In genomic region chr12:48119834-48120195, GRCh38 we compare ENCODE assay signal across 8 cellular contexts.
A peak's percentile ranks its signal among the peaks of the same experiment; 100 is the strongest.
DNase-seq lines count a peak whose midpoint lies in the region; ATAC-seq and FAIRE-seq lines count a peak whose summit lies in the region.

No MANE protein-coding gene starts in this region.

- no peaks in the 10 kb centered on the region for H3K27me3 ChIP-seq in muscle layer of duodenum (ENCODE audit: low read depth, low read length)

- DNase-seq in Ammon's horn (ENCODE audit: low spot score) (peak; percentile 31), HTR-8/SVneo (ENCODE audit: insufficient read length, low spot score) (peak; percentile 22), DMS153 treated with DMSO at 0.1 percent for 48 hours (lab: John Stamatoyannopoulos, UW; ENCODE audit: unreplicated experiment) (no peak)
- no peak for DNase-seq in central memory CD8-positive, alpha-beta T cell (ENCODE audit: low spot score in 2 of 2)

- no peak overlapping the region for H3K27ac Mint-ChIP-seq in central memory CD8-positive, alpha-beta T cell (ENCODE audit: low read depth)

- peaks cover 11% of the 10 kb centered on the region for H3K27me3 Mint-ChIP-seq in central memory CD8-positive, alpha-beta T cell

- peak overlapping the region; percentile 85 to 95 for H3K4me3 ChIP-seq in muscle layer of duodenum (ENCODE audit: low read depth in 1 of 2, low read length in 2 of 2)

- peaks cover 1% of the 10 kb centered on the region for H3K36me3 Mint-ChIP-seq in central memory CD8-positive, alpha-beta T cell (ENCODE audit: insufficient read depth)

- no peaks in the 10 kb centered on the region for H3K9me3 Mint-ChIP-seq in central memory CD8-positive, alpha-beta T cell

- H3K4me1 ChIP-seq in muscle layer of duodenum (ENCODE audit: control insufficient read depth in 1 of 2, insufficient read depth in 2 of 2, low read length in 2 of 2), result no peaks in the 10 kb centered on the region

- H3K36me3 ChIP-seq in muscle layer of duodenum (ENCODE audit: control insufficient read depth in 1 of 2, insufficient read depth in 2 of 2, low read length in 2 of 2), result peaks cover 0 to 11% of the 10 kb centered on the region in 2 donors

- FAIRE-seq in HTR-8/SVneo (lab: Jason Lieb, UNC), result no peak

- no peaks in the 10 kb centered on the region for H3K9me3 ChIP-seq in muscle layer of duodenum (ENCODE audit: control insufficient read depth in 1 of 2, low read length in 2 of 2)

- peaks cover 13% of the 10 kb centered on the region for H3K4me1 Mint-ChIP-seq in central memory CD8-positive, alpha-beta T cell

- peak overlapping the region; percentile 58 for H3K27ac ChIP-seq in muscle layer of duodenum (ENCODE audit: low read length)

- no peak for ATAC-seq in central memory CD8-positive, alpha-beta T cell (replicated peaks; ENCODE audit: extremely low read depth, poor library complexity, severe bottlenecking)
- ATAC-seq in GM21576 (IDR thresholded peaks at IDR 0.05; ENCODE audit: unreplicated experiment) (no peak), GM18858 (IDR thresholded peaks at IDR 0.05; ENCODE audit: unreplicated experiment) (no peak), HG03095 (IDR thresholded peaks at IDR 0.05; ENCODE audit: unreplicated experiment) (no peak)

- H3K4me3 Mint-ChIP-seq in central memory CD8-positive, alpha-beta T cell, result peak overlapping the region; percentile 93

Comparison
In these comparisons a context has a peak if more than half of its experiments do, and no peak if none do; other contexts are left out.
1. DNase-seq: peak in Ammon's horn (single experiment) and HTR-8/SVneo (single experiment); none in central memory CD8-positive, alpha-beta T cell (0 of 2) and DMS153 treated with DMSO at 0.1 percent for 48 hours (single experiment).